ENCODE assay signal across 9 cellular contexts in the genomic region with DNA sequence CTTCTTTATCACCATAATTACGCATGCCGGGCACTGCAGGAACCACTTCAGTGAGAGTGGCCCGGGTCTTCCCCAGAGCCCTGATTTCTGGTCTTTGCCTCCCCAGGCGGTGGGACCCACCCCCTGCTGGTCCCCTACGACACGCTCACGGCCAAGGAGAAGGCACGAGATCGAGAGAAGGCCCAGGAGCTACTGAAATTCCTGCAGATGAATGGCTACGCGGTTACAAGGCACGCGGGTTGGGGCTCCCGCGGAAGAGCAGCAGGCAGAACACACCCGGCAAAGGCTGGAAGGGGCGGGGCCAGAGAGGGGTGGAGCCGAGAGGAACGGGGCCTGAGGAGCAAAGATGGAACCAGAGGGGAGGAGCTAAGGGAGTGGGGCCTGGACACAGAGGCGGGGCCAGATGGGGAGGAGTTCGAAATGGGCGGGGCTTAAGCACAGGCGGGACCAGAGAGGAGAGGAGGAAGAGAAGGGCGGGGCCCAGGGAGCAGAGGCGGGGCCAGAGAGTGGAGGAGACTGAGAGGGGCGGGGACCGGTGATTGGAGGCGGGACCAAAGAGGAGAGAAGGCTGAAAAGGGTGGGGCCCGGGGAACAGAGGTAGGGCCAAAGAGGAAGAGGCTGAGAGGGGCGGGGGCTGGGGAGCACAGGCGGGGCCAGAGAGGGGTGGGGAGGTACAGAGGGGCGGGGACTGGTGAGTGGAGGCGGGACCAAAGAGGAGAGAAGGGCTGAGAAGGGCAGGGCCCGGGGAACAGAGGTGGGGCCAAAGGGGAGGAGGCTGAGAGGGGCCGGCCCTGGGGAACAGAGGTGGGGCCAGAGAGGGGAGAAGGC.
DNase-seq lines count a peak whose midpoint lies in the region; ATAC-seq lines count a peak whose summit lies in the region.
"Had no signal": no experiment of that assay in that cellular context is flagged by ENCODE, and none has a peak within 500 bp of the region (broad histone marks: within the 10 kb centered on the region; RNA-seq: fewer than 3 reads in every experiment).

No MANE protein-coding gene starts in this region.

- H3K36me3 ChIP-seq in iPS DF 6.9 (ENCODE audit: control insufficient read depth, insufficient read depth, low read length), result peaks cover 14% of the 10 kb centered on the region

- DNase-seq in NCI-H2081 (lab: John Stamatoyannopoulos, UW) (peak; percentile 21 to 74), NCI-H2081 treated with DMSO at 0.1 percent for 48 hours (lab: John Stamatoyannopoulos, UW) (no peak), HuH-7.5 (ENCODE audit: low spot score) (peak; percentile 93), SK-N-DZ (ENCODE audit: low spot score) (peak; percentile 71), iPS DF 6.9 (ENCODE audit: low read depth, low spot score) (peak; percentile 85)
- peak; percentile 64 for DNase-seq in activated naive CD8-positive, alpha-beta T cell treated with anti-CD3 and anti-CD28 coated beads, Interleukin-2, amount 50 U/mL, for 16 hours (ENCODE audit: low read depth, low spot score)
- DNase-seq in stimulated activated CD4-positive, alpha-beta T cell treated with anti-CD3 and anti-CD28 coated beads, Interleukin-1b, Interleukin-23, amount 100 ng/mL, for 48 hours, result peak; percentile 98

- ATAC-seq in GM18870 (IDR thresholded peaks at IDR 0.05; ENCODE audit: unreplicated experiment), result no peak

- H3K27me3 ChIP-seq in iPS DF 6.9 (ENCODE audit: control insufficient read depth, insufficient read depth, low read length), result no peaks in the 10 kb centered on the region
- H3K27me3 ChIP-seq: dorsolateral prefrontal cortex had no signal

- no CpG with 5 or more reads among the region's 35 CpGs for WGBS in iPS DF 6.9 (ENCODE audit: insufficient coverage, insufficient read length)

- H3K4me1 ChIP-seq in iPS DF 6.9 (ENCODE audit: control insufficient read depth, insufficient read depth, low read length), result no peaks in the 10 kb centered on the region

- H3K27ac ChIP-seq in iPS DF 6.9 (ENCODE audit: low read length), result no peak overlapping the region
- H3K27ac ChIP-seq: dorsolateral prefrontal cortex had no signal

- H3K9me3 ChIP-seq in iPS DF 6.9 (ENCODE audit: control insufficient read depth, insufficient read depth, low read length), result no peaks in the 10 kb centered on the region

- H3K4me3 ChIP-seq in iPS DF 6.9 (ENCODE audit: low read length), result no peak overlapping the region
- H3K4me3 ChIP-seq: dorsolateral prefrontal cortex had no signal
